24 cellular contexts compared by ENCODE assay signal in genomic region chr1:245014247-245015029, GRCh38.
"Had no signal": no experiment of that assay in that cellular context is flagged by ENCODE, and none has a peak within 500 bp of the region (broad histone marks: within the 10 kb centered on the region; RNA-seq: fewer than 3 reads in every experiment).

No MANE protein-coding gene starts in this region.

- H3K27ac Mint-ChIP-seq: activated B cell treated with CpG ODN at 0.5 μM for 24 hours; activated naive CD4-positive, alpha-beta T cell treated with anti-CD3 and anti-CD28 coated beads, Interleukin-2, amount 10 ng/mL, durations not matched to agents 7 days and 5 days; activated naive CD8-positive, alpha-beta T cell treated with anti-CD3 and anti-CD28 coated beads, Interleukin-2, amount 10 ng/mL, durations not matched to agents 7 days and 5 days; brain; natural killer cell treated with Interleukin-12 subunit alpha and Interleukin-12 subunit beta and Interleukin-15 and Interleukin-18, amount 100 ng/mL, for 72 hours; T-helper 17 cell had no signal

- H3K4me3 ChIP-seq: ascending aorta, coronary artery, heart right ventricle, left ventricle myocardium inferior, lung, right atrium auricular region, testis had no signal

- H3K27ac ChIP-seq: ascending aorta, coronary artery, heart right ventricle, left ventricle myocardium inferior, right atrium auricular region, testis had no signal

- H3K4me1 Mint-ChIP-seq: activated naive CD4-positive, alpha-beta T cell treated with anti-CD3 and anti-CD28 coated beads, Interleukin-2, amount 10 ng/mL, durations not matched to agents 7 days and 5 days had no signal

- H3K9me3 ChIP-seq: ascending aorta, heart right ventricle, left ventricle myocardium inferior, right atrium auricular region, testis had no signal

- H3K36me3 Mint-ChIP-seq: activated naive CD4-positive, alpha-beta T cell treated with anti-CD3 and anti-CD28 coated beads, Interleukin-2, amount 10 ng/mL, durations not matched to agents 7 days and 5 days; natural killer cell treated with Interleukin-12 subunit alpha and Interleukin-12 subunit beta and Interleukin-15 and Interleukin-18, amount 100 ng/mL, for 72 hours had no signal

- H3K4me3 Mint-ChIP-seq: activated B cell treated with CpG ODN at 0.5 μM for 24 hours; activated naive CD4-positive, alpha-beta T cell treated with anti-CD3 and anti-CD28 coated beads, Interleukin-2, amount 10 ng/mL, durations not matched to agents 7 days and 5 days; activated naive CD8-positive, alpha-beta T cell treated with anti-CD3 and anti-CD28 coated beads, Interleukin-2, amount 10 ng/mL, durations not matched to agents 7 days and 5 days; brain; natural killer cell treated with Interleukin-12 subunit alpha and Interleukin-12 subunit beta and Interleukin-15 and Interleukin-18, amount 100 ng/mL, for 72 hours; T-helper 17 cell had no signal

- H3K36me3 ChIP-seq: ascending aorta, right atrium auricular region had no signal

- H3K27me3 ChIP-seq: ascending aorta, heart right ventricle, right atrium auricular region, testis had no signal

- ATAC-seq: esophagus mucosa; heart right ventricle; natural killer cell treated with Interleukin-12 subunit alpha and Interleukin-12 subunit beta and Interleukin-15 and Interleukin-18, amount 100 ng/mL, for 72 hours; T-helper 17 cell had no signal

- H3K9me3 Mint-ChIP-seq: activated B cell treated with CpG ODN at 0.5 μM for 24 hours; activated naive CD4-positive, alpha-beta T cell treated with anti-CD3 and anti-CD28 coated beads, Interleukin-2, amount 10 ng/mL, durations not matched to agents 7 days and 5 days; activated naive CD8-positive, alpha-beta T cell treated with anti-CD3 and anti-CD28 coated beads, Interleukin-2, amount 10 ng/mL, durations not matched to agents 7 days and 5 days; brain; natural killer cell treated with Interleukin-12 subunit alpha and Interleukin-12 subunit beta and Interleukin-15 and Interleukin-18, amount 100 ng/mL, for 72 hours had no signal

- DNase-seq: activated B cell treated with CpG ODN at 0.5 μM for 24 hours; activated CD4-positive, alpha-beta T cell treated with anti-CD3 and anti-CD28 coated beads for 4 hours; activated CD4-positive, alpha-beta T cell treated with anti-CD3 and anti-CD28 coated beads, Interleukin-2, amount 50 U/mL, for 48 hours; activated CD8-positive, alpha-beta memory T cell treated with anti-CD3 and anti-CD28 coated beads for 24 hours; activated gamma-delta T cell; activated naive CD4-positive, alpha-beta T cell treated with anti-CD3 and anti-CD28 coated beads, Interleukin-2, amount 10 ng/mL, durations not matched to agents 7 days and 5 days; activated naive CD8-positive, alpha-beta T cell treated with anti-CD3 and anti-CD28 coated beads, Interleukin-2, amount 10 ng/mL, durations not matched to agents 7 days and 5 days; foreskin fibroblast; heart right ventricle; left ventricle myocardium inferior; mesendoderm; stimulated activated naive CD4-positive, alpha-beta T cell treated with Interleukin-2 at 50 U/mL for 16 hours; T-helper 17 cell; T1000; testis; trophoblast cell had no signal

- H3K27me3 Mint-ChIP-seq: activated B cell treated with CpG ODN at 0.5 μM for 24 hours; activated naive CD8-positive, alpha-beta T cell treated with anti-CD3 and anti-CD28 coated beads, Interleukin-2, amount 10 ng/mL, durations not matched to agents 7 days and 5 days; natural killer cell treated with Interleukin-12 subunit alpha and Interleukin-12 subunit beta and Interleukin-15 and Interleukin-18, amount 100 ng/mL, for 72 hours; T-helper 17 cell had no signal

- FAIRE-seq: urothelium cell line had no signal

- H3K4me1 ChIP-seq: ascending aorta, testis had no signal
